In genomic region chr17:8190506-8190905, GRCh38 we compare ENCODE assay signal across 8 cellular contexts. TPM values are rescaled to one million over a fixed set of nuclear protein-coding genes. Genes with fewer than 3 reads are reported as not detected.
DNase-seq lines count a peak whose midpoint lies in the region; ATAC-seq, FAIRE-seq and TF ChIP-seq lines count a peak whose summit lies in the region.

No MANE protein-coding gene starts in this region.

- DNase-seq in NOMO-1 treated with DMSO at 0.1 percent for 48 hours (lab: John Stamatoyannopoulos, UW; ENCODE audit: unreplicated experiment), result peak; percentile 71
- DNase-seq in NOMO-1 (lab: John Stamatoyannopoulos, UW; ENCODE audit: unreplicated experiment in 2 of 2), result no peak
- DNase-seq in left ventricle myocardium inferior, result no peak
- no peak for DNase-seq in stomach
- DNase-seq in H54 (ENCODE audit: insufficient read length, low spot score), result no peak
- no peak for DNase-seq in kidney glomerular epithelial cell (lab: John Stamatoyannopoulos, UW)

- intact Hi-C loops in left ventricle myocardium inferior (cut with micrococcal nuclease), result no loop called here
- intact Hi-C loops in stomach (cut with DNase I; ENCODE audit: low total_unique reads), result no loop called here

- peaks cover 56% of the 10 kb centered on the region for H3K4me1 ChIP-seq in left ventricle myocardium inferior
- peaks cover 35 to 63% (median 53%) of the 10 kb centered on the region in 4 donors for H3K4me1 ChIP-seq in stomach

- H3K9me3 ChIP-seq in left ventricle myocardium inferior (replicated peaks) (no peaks in the 10 kb centered on the region), stomach (no peaks in the 10 kb centered on the region)

- H3K27me3 ChIP-seq in left ventricle myocardium inferior (ENCODE audit: low read depth) (no peaks in the 10 kb centered on the region), stomach (no peaks in the 10 kb centered on the region)

- no peak for FAIRE-seq in H54 (lab: Jason Lieb, UNC)

- no peak for ATAC-seq in HG02938 (IDR thresholded peaks at IDR 0.05; ENCODE audit: unreplicated experiment)

- H3K27ac ChIP-seq in left ventricle myocardium inferior (replicated peaks) (peak overlapping the region; percentile 95), stomach (peak overlapping the region; percentile 50 to 99 (median 98))

- TF ChIP-seq CTCF in WI38 (IDR thresholded peaks at IDR 0.05; ENCODE audit: low read depth, low read length), result no peak
- no peak for TF ChIP-seq CTCF in left ventricle myocardium inferior (IDR thresholded peaks at IDR 0.05; ENCODE audit: borderline replicate concordance)
- TF ChIP-seq CTCF in stomach (IDR thresholded peaks at IDR 0.05), result no peak

- TF ChIP-seq POLR2A in stomach (IDR thresholded peaks at IDR 0.05) (no peak), H54 (IDR thresholded peaks at IDR 0.05; ENCODE audit: low read depth, low read length) (no peak)

- WGBS in stomach, 5 donors, result 30 to 48% (median 42%) methylated on average over 6 of the region's 6 CpGs

- H3K36me3 ChIP-seq in left ventricle myocardium inferior, result no peaks in the 10 kb centered on the region
- no peaks in the 10 kb centered on the region for H3K36me3 ChIP-seq in stomach

- H3K4me3 ChIP-seq in WI38 (ENCODE audit: low read depth, low read length) (peak overlapping the region; percentile 76), left ventricle myocardium inferior (peak overlapping the region; percentile 83), stomach (peak overlapping the region in 3 of 4 donors; percentile 70 to 88 (median 72))

- TF ChIP-seq EP300 in stomach (IDR thresholded peaks at IDR 0.05), result no peak

RNA-seq across cellular contexts. Expression of gene BORCS6, which starts 0.5 kb away (rescaled TPM):
- total RNA-seq in left ventricle myocardium inferior (8.4 TPM), stomach (10 to 100 TPM in 2 of 5 donors, 1 to 10 TPM in 2, under 1 TPM in 1; 0.58 to 70.1 (median 4.6) TPM)
- polyA plus RNA-seq in stomach, result 1 to 10 TPM; 6.6 to 9.2 (median 7.9) TPM

RNA-seq across cellular contexts. Expression of gene TMEM107, which starts 14.3 kb away (rescaled TPM):
- total RNA-seq in left ventricle myocardium inferior (7.9 TPM), stomach (10 to 100 TPM in 3 of 5 donors, 1 to 10 TPM in 2; 5.2 to 37.6 (median 14.9) TPM)
- polyA plus RNA-seq in stomach, result 10 to 100 TPM in 1 of 3 donors, 1 to 10 TPM in 2; 6.3 to 10.3 (median 8.0) TPM

RNA-seq across cellular contexts. Expression of gene AURKB, which starts 19.9 kb away (rescaled TPM):
- total RNA-seq in left ventricle myocardium inferior (1.2 TPM), stomach (10 to 100 TPM in 2 of 5 donors, 1 to 10 TPM in 3; 1.0 to 66.0 (median 2.3) TPM)
- 10 to 100 TPM in 2 of 3 donors, 1 to 10 TPM in 1; 8.2 to 24.9 (median 10.7) TPM for polyA plus RNA-seq in stomach

RNA-seq across cellular contexts. Expression of gene VAMP2, which starts 27.8 kb away (rescaled TPM):
- total RNA-seq in left ventricle myocardium inferior (59.6 TPM), stomach (100 to 1,000 TPM in 1 of 5 donors, 10 to 100 TPM in 2, 1 to 10 TPM in 2; 6.7 to 104 (median 17.3) TPM)
- 10 to 100 TPM; 32.4 to 58.8 (median 43.1) TPM for polyA plus RNA-seq in stomach

RNA-seq across cellular contexts. Expression of gene PER1, which starts 38.3 kb away (rescaled TPM):
- total RNA-seq in left ventricle myocardium inferior, result 109 TPM
- total RNA-seq in stomach, result 100 to 1,000 TPM in 3 of 5 donors, 10 to 100 TPM in 2; 16.2 to 163 (median 137) TPM
- 10 to 100 TPM; 47.2 to 69.4 (median 66.7) TPM for polyA plus RNA-seq in stomach
